29 cellular contexts compared by ENCODE assay signal in the genomic region with DNA sequence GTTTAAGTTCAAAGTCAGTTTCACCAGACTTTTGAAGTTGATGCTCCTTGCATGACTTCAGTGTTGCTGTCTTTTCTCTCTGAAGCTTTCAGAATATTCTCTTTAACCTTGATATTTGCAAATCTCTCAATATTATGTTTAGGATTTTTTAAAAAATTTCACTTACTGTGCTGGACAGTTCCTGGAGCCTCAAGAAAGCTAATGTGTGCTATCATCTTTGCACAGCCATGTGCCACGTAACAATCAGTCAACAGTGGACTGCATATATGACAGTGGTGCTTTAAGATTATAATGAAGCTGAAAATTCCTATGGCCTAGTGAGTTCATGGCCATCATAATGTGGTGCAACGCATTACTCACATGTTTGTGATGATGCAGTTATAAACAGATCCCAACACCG.
"Had no signal": no experiment of that assay in that cellular context is flagged by ENCODE, and none has a peak within 500 bp of the region (broad histone marks: within the 10 kb centered on the region; RNA-seq: fewer than 3 reads in every experiment).

No MANE protein-coding gene starts in this region.

- H3K27ac ChIP-seq: adrenal gland, ascending aorta, cardiac muscle cell, heart right ventricle, left lung, lower lobe of right lung, transverse colon, uterus, VCaP had no signal

- H3K4me1 ChIP-seq: adrenal gland, ascending aorta, heart right ventricle, left lung, lower lobe of right lung, transverse colon, uterus had no signal

- H3K27me3 ChIP-seq: adrenal gland, ascending aorta, cardiac muscle cell, heart right ventricle, left lung, transverse colon, uterus had no signal

- H3K36me3 ChIP-seq: adrenal gland, ascending aorta, cardiac muscle cell, heart right ventricle, left lung, lower lobe of right lung, transverse colon, uterus had no signal

- H3K4me1 Mint-ChIP-seq: brain, endodermal cell had no signal

- FAIRE-seq: TTC549 had no signal

- ATAC-seq: activated CD4-positive, CD25-positive, alpha-beta regulatory T cell treated with anti-CD3 and anti-CD28 coated beads, Interleukin-2, amount 50 U/mL, for 24 hours; esophagus mucosa; heart right ventricle; left lung; lower lobe of right lung; natural killer cell treated with Interleukin-12 subunit alpha and Interleukin-12 subunit beta and Interleukin-15 and Interleukin-18, amount 100 ng/mL, for 72 hours; right cardiac atrium had no signal

- DNase-seq: activated CD4-positive, alpha-beta T cell treated with anti-CD3 and anti-CD28 coated beads for 48 hours; activated CD4-positive, alpha-beta T cell treated with anti-CD3 and anti-CD28 coated beads, Interleukin-2, amount 50 U/mL, for 48 hours; activated CD8-positive, alpha-beta memory T cell treated with anti-CD3 and anti-CD28 coated beads for 24 hours; activated effector memory CD4-positive, alpha-beta T cell treated with anti-CD3 and anti-CD28 coated beads, Interleukin-2, amount 50 U/mL, for 16 hours; activated naive CD4-positive, alpha-beta T cell treated with anti-CD3 and anti-CD28 coated beads for 36 hours; activated naive CD8-positive, alpha-beta T cell treated with anti-CD3 and anti-CD28 coated beads for 36 hours; adrenal gland; endodermal cell; foreskin melanocyte; heart right ventricle; kidney glomerular epithelial cell; left lung; lower lobe of right lung; mesendoderm; posterior cingulate gyrus; right cardiac atrium; stimulated activated CD4-positive, alpha-beta T cell treated with anti-CD3 and anti-CD28 coated beads, Interleukin-2, amount 100 ng/mL, for 48 hours; stimulated activated naive CD4-positive, alpha-beta T cell treated with Interleukin-2 at 50 U/mL for 16 hours; T-helper 9 cell; transverse colon; uterus had no signal

- H3K36me3 Mint-ChIP-seq: activated naive CD8-positive, alpha-beta T cell treated with anti-CD3 and anti-CD28 coated beads for 36 hours; brain; natural killer cell treated with Interleukin-12 subunit alpha and Interleukin-12 subunit beta and Interleukin-15 and Interleukin-18, amount 100 ng/mL, for 72 hours had no signal

- H3K9me3 ChIP-seq: adrenal gland, ascending aorta, heart right ventricle, left lung, lower lobe of right lung, transverse colon, uterus had no signal

- H3K27ac Mint-ChIP-seq: activated naive CD4-positive, alpha-beta T cell treated with anti-CD3 and anti-CD28 coated beads for 36 hours; activated naive CD8-positive, alpha-beta T cell treated with anti-CD3 and anti-CD28 coated beads for 36 hours; brain; endodermal cell had no signal

- H3K4me3 ChIP-seq: adrenal gland, ascending aorta, cardiac muscle cell, heart right ventricle, left lung, lower lobe of right lung, transverse colon, uterus had no signal

- H3K9me3 Mint-ChIP-seq: activated naive CD4-positive, alpha-beta T cell treated with anti-CD3 and anti-CD28 coated beads for 36 hours; activated naive CD8-positive, alpha-beta T cell treated with anti-CD3 and anti-CD28 coated beads for 36 hours; brain; endodermal cell; natural killer cell treated with Interleukin-12 subunit alpha and Interleukin-12 subunit beta and Interleukin-15 and Interleukin-18, amount 100 ng/mL, for 72 hours had no signal

- H3K27me3 Mint-ChIP-seq: activated naive CD8-positive, alpha-beta T cell treated with anti-CD3 and anti-CD28 coated beads for 36 hours had no signal

- H3K4me3 Mint-ChIP-seq: activated naive CD4-positive, alpha-beta T cell treated with anti-CD3 and anti-CD28 coated beads for 36 hours; activated naive CD8-positive, alpha-beta T cell treated with anti-CD3 and anti-CD28 coated beads for 36 hours; brain; endodermal cell had no signal
